In genomic region chr6:44227138-44227770, GRCh38 we compare ENCODE assay signal across 15 cellular contexts. TPM values are rescaled to one million over a fixed set of nuclear protein-coding genes. Genes with fewer than 3 reads are reported as not detected.
DNase-seq lines count a peak whose midpoint lies in the region; ATAC-seq and TF ChIP-seq lines count a peak whose summit lies in the region.
"Had no signal": no experiment of that assay in that cellular context is flagged by ENCODE, and none has a peak within 500 bp of the region (broad histone marks: within the 10 kb centered on the region; RNA-seq: fewer than 3 reads in every experiment).

No MANE protein-coding gene starts in this region.

- no peak for ATAC-seq in GM21526 (IDR thresholded peaks at IDR 0.05; ENCODE audit: low FRiP score, unreplicated experiment)
- ATAC-seq in GM18868 (IDR thresholded peaks at IDR 0.05; ENCODE audit: unreplicated experiment), result no peak
- ATAC-seq: activated T-helper 17 cell treated with anti-CD3 and anti-CD28 coated beads, Interleukin-2, amount 50 U/mL, for 72 hours had no signal

- H3K9ac ChIP-seq in SK-N-MC (ENCODE audit: insufficient read length), result no peak overlapping the region

- peaks cover 23% of the 10 kb centered on the region for H3K4me1 Mint-ChIP-seq in activated T-helper 2 cell treated with anti-CD3 and anti-CD28 coated beads, Interferon-gamma antibody, Interleukin-2, Interleukin-4, amounts not matched to agents 10 μg/mL and 5 μg/mL and 100 μg/mL, durations not matched to agents 14 hours and 24 hours and 36 hours (ENCODE audit: low read depth)

- H3K27ac ChIP-seq in SK-N-MC (peak overlapping the region; percentile 7; the same call in 1 of the 2 replicates), ovary (peak overlapping the region; percentile 45 to 67)

- 48 to 64% (median 58%) methylated on average over 7 of the region's 7 CpGs for WGBS in ovary, 3 donors

- DNase-seq in BE2C (no peak), SK-N-MC (ENCODE audit: low read depth, low spot score) (no peak), cardiac septum (ENCODE audit: low spot score) (peak; percentile 69), ovary (no peak), UCSD-AML1 (lab: John Stamatoyannopoulos, UW; ENCODE audit: unreplicated experiment) (no peak)
- no peak for DNase-seq in activated T-helper 2 cell treated with anti-CD3 and anti-CD28 coated beads, Interferon-gamma antibody, Interleukin-2, Interleukin-4, amounts not matched to agents 10 μg/mL and 5 μg/mL and 100 μg/mL, durations not matched to agents 14 hours and 24 hours and 36 hours (ENCODE audit: low spot score)
- DNase-seq: activated CD4-positive, CD25-positive, alpha-beta regulatory T cell treated with anti-CD3 and anti-CD28 coated beads, Interleukin-2, amount 50 U/mL, for 72 hours; cortex of kidney; DND-41; Kasumi-1; spleen had no signal

- peaks cover 34% of the 10 kb centered on the region for H3K36me3 ChIP-seq in BE2C
- H3K36me3 ChIP-seq in SK-N-MC (ENCODE audit: insufficient read depth, low read length), result peaks cover 40% of the 10 kb centered on the region
- no peaks in the 10 kb centered on the region for H3K36me3 ChIP-seq in ovary

- no peak overlapping the region for H3K4me3 Mint-ChIP-seq in activated T-helper 2 cell treated with anti-CD3 and anti-CD28 coated beads, Interferon-gamma antibody, Interleukin-2, Interleukin-4, amounts not matched to agents 10 μg/mL and 5 μg/mL and 100 μg/mL, durations not matched to agents 14 hours and 24 hours and 36 hours (ENCODE audit: low read depth)
- H3K4me3 Mint-ChIP-seq: activated T-helper 17 cell treated with anti-CD3 and anti-CD28 coated beads, Interleukin-2, amount 50 U/mL, for 72 hours had no signal

- H3K27me3 ChIP-seq in BE2C, result no peaks in the 10 kb centered on the region
- H3K27me3 ChIP-seq in ovary, result no peaks in the 10 kb centered on the region

- peak overlapping the region; percentile 45; the same call in 1 of the 2 replicates for H3K4me3 ChIP-seq in BE2C (ENCODE audit: low read depth, low read length)
- H3K4me3 ChIP-seq in SK-N-MC, result no peak overlapping the region
- peak overlapping the region; percentile 0 for H3K4me3 ChIP-seq in ovary
- H3K4me3 ChIP-seq: spleen had no signal

- TF ChIP-seq CTCF in BE2C (IDR thresholded peaks at IDR 0.05; ENCODE audit: low read depth, low read length) (no peak; the same call in 1 of the 2 replicates), ovary (IDR thresholded peaks at IDR 0.05) (no peak)

- peaks cover 52% of the 10 kb centered on the region for H3K36me3 Mint-ChIP-seq in activated T-helper 2 cell treated with anti-CD3 and anti-CD28 coated beads, Interferon-gamma antibody, Interleukin-2, Interleukin-4, amounts not matched to agents 10 μg/mL and 5 μg/mL and 100 μg/mL, durations not matched to agents 14 hours and 24 hours and 36 hours (ENCODE audit: low read depth)

- H3K27me3 Mint-ChIP-seq in activated T-helper 2 cell treated with anti-CD3 and anti-CD28 coated beads, Interferon-gamma antibody, Interleukin-2, Interleukin-4, amounts not matched to agents 10 μg/mL and 5 μg/mL and 100 μg/mL, durations not matched to agents 14 hours and 24 hours and 36 hours (ENCODE audit: low read depth), result no peaks in the 10 kb centered on the region
- H3K27me3 Mint-ChIP-seq: activated T-helper 17 cell treated with anti-CD3 and anti-CD28 coated beads, Interleukin-2, amount 50 U/mL, for 72 hours had no signal

- peak; percentile 4 for TF ChIP-seq POLR2A in ovary (IDR thresholded peaks at IDR 0.05)

- H3K27ac Mint-ChIP-seq in activated T-helper 2 cell treated with anti-CD3 and anti-CD28 coated beads, Interferon-gamma antibody, Interleukin-2, Interleukin-4, amounts not matched to agents 10 μg/mL and 5 μg/mL and 100 μg/mL, durations not matched to agents 14 hours and 24 hours and 36 hours, result no peak overlapping the region
- H3K27ac Mint-ChIP-seq: activated T-helper 17 cell treated with anti-CD3 and anti-CD28 coated beads, Interleukin-2, amount 50 U/mL, for 72 hours had no signal

- no peaks in the 10 kb centered on the region for H3K9me3 Mint-ChIP-seq in activated T-helper 2 cell treated with anti-CD3 and anti-CD28 coated beads, Interferon-gamma antibody, Interleukin-2, Interleukin-4, amounts not matched to agents 10 μg/mL and 5 μg/mL and 100 μg/mL, durations not matched to agents 14 hours and 24 hours and 36 hours
- H3K9me3 Mint-ChIP-seq: activated T-helper 17 cell treated with anti-CD3 and anti-CD28 coated beads, Interleukin-2, amount 50 U/mL, for 72 hours had no signal

- no peak for TF ChIP-seq EP300 in ovary (IDR thresholded peaks at IDR 0.05)

- H3K9me3 ChIP-seq in BE2C (no peaks in the 10 kb centered on the region), SK-N-MC (ENCODE audit: low read depth, low read length) (no peaks in the 10 kb centered on the region), ovary (no peaks in the 10 kb centered on the region)
- H3K9me3 ChIP-seq: spleen had no signal

- H3K4me1 ChIP-seq in BE2C, result peaks cover 24% of the 10 kb centered on the region
- peaks cover 27% of the 10 kb centered on the region for H3K4me1 ChIP-seq in ovary (ENCODE audit: insufficient read depth)

- intact Hi-C loops in cardiac septum (cut with DNase I) (loop anchor here (10.0 kb wide), 1 partner anchor 452 kb away; the partner anchor contains the start of gene VEGFA), ovary (cut with DNase I) (loop anchor here in 1 of 4 donors (5.0 kb wide), 1 partner anchor 50 kb away; no protein-coding TSS in a partner anchor)
- intact Hi-C loops in activated T-helper 2 cell treated with anti-CD3 and anti-CD28 coated beads, Interferon-gamma antibody, Interleukin-2, Interleukin-4, amounts not matched to agents 10 μg/mL and 5 μg/mL and 100 μg/mL, durations not matched to agents 14 hours and 24 hours and 36 hours (cut with micrococcal nuclease), result no loop called here

RNA-seq across cellular contexts. Expression of gene SLC29A1, which starts 3.9 kb away (rescaled TPM):
- polyA plus RNA-seq in BE2C (2012; ENCODE audit: insufficient read depth, insufficient read length, low read depth), result 184 TPM
- total RNA-seq in cardiac septum, result 105 TPM
- total RNA-seq in ovary, result 10 to 100 TPM; 11.2 to 35.4 (median 30.2) TPM
- polyA plus RNA-seq in ovary, result 10 to 100 TPM; 24.8 to 54.0 TPM
- total RNA-seq in activated T-helper 2 cell treated with anti-CD3 and anti-CD28 coated beads, Interferon-gamma antibody, Interleukin-2, Interleukin-4, amounts not matched to agents 10 μg/mL and 5 μg/mL and 100 μg/mL, durations not matched to agents 14 hours and 24 hours and 36 hours, result 125 and 134 TPM in 2 replicates

RNA-seq across cellular contexts. Expression of gene MYMX, which starts 10.5 kb away (rescaled TPM):
- polyA plus RNA-seq in BE2C (2012; ENCODE audit: insufficient read depth, insufficient read length, low read depth), result 5.1 TPM
- 0.30 TPM for total RNA-seq in cardiac septum
- under 1 TPM in 2 of 7 donors, not detected in 5; 0.43 to 0.50 TPM for total RNA-seq in ovary
- polyA plus RNA-seq in ovary, result under 1 TPM; 0.40 to 0.42 TPM
- not detected in 2 replicates for total RNA-seq in activated T-helper 2 cell treated with anti-CD3 and anti-CD28 coated beads, Interferon-gamma antibody, Interleukin-2, Interleukin-4, amounts not matched to agents 10 μg/mL and 5 μg/mL and 100 μg/mL, durations not matched to agents 14 hours and 24 hours and 36 hours
- total RNA-seq: activated T-helper 17 cell treated with anti-CD3 and anti-CD28 coated beads, Interleukin-2, amount 50 U/mL, for 72 hours had no signal
- polyA plus RNA-seq: AG04450 had no signal

RNA-seq across cellular contexts. Expression of gene HSP90AB1, which starts 19.6 kb away (rescaled TPM):
- 666 TPM for polyA plus RNA-seq in BE2C (2012; ENCODE audit: insufficient read depth, insufficient read length, low read depth)
- total RNA-seq in cardiac septum, result 873 TPM
- total RNA-seq in ovary, result 1,000 to 10,000 TPM in 6 of 7 donors, 100 to 1,000 TPM in 1; 820 to 1,796 (median 1,051) TPM
- 1,000 to 10,000 TPM in 1 of 2 donors, 100 to 1,000 TPM in 1; 972 to 1,905 TPM for polyA plus RNA-seq in ovary
- 2,402 and 2,404 TPM in 2 replicates for total RNA-seq in activated T-helper 2 cell treated with anti-CD3 and anti-CD28 coated beads, Interferon-gamma antibody, Interleukin-2, Interleukin-4, amounts not matched to agents 10 μg/mL and 5 μg/mL and 100 μg/mL, durations not matched to agents 14 hours and 24 hours and 36 hours

RNA-seq across cellular contexts. Expression of gene SLC35B2, which starts 30.1 kb away (rescaled TPM):
- polyA plus RNA-seq in BE2C (2012; ENCODE audit: insufficient read depth, insufficient read length, low read depth), result 111 TPM
- total RNA-seq in cardiac septum (23.2 TPM), ovary (10 to 100 TPM; 19.7 to 41.0 (median 29.7) TPM)
- polyA plus RNA-seq in ovary, result 10 to 100 TPM; 21.0 to 23.9 TPM
- total RNA-seq in activated T-helper 2 cell treated with anti-CD3 and anti-CD28 coated beads, Interferon-gamma antibody, Interleukin-2, Interleukin-4, amounts not matched to agents 10 μg/mL and 5 μg/mL and 100 μg/mL, durations not matched to agents 14 hours and 24 hours and 36 hours, result 27.6 and 29.6 TPM in 2 replicates

RNA-seq across cellular contexts. Expression of gene NFKBIE, which starts 38.1 kb away (rescaled TPM):
- 26.2 TPM for polyA plus RNA-seq in BE2C (2012; ENCODE audit: insufficient read depth, insufficient read length, low read depth)
- total RNA-seq in cardiac septum (4.7 TPM), ovary (10 to 100 TPM in 2 of 7 donors, 1 to 10 TPM in 5; 2.8 to 93.6 (median 4.9) TPM)
- polyA plus RNA-seq in ovary, result 1 to 10 TPM; 2.7 to 6.8 TPM
- total RNA-seq in activated T-helper 2 cell treated with anti-CD3 and anti-CD28 coated beads, Interferon-gamma antibody, Interleukin-2, Interleukin-4, amounts not matched to agents 10 μg/mL and 5 μg/mL and 100 μg/mL, durations not matched to agents 14 hours and 24 hours and 36 hours, result 23.8 and 25.1 TPM in 2 replicates
